In the genomic region with DNA sequence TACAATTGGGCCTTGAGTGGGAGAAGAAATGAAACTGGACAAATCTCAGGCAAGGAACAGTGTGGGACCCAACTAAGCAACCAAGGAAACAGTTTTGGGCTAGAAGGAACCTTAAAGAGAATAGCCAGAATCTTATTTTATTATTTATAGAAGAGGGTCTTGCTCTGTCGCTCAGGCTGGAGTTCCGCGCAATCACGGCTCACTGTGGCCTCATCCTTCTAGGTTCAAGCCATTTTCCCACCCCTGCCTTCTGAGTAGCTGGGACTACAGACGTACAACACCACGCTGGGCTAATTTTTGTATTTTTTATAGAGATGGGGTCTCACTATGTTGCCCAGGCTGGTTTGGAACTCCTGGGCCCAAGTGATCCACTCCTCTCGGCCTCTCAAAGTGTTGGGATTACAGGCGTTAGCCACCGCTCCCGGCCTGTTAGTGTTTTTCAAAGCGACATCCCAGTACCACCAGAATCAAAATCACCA, we compare ENCODE assay signal across 8 cellular contexts. TPM values are rescaled to one million over a fixed set of nuclear protein-coding genes. Genes with fewer than 3 reads are reported as not detected.
DNase-seq lines count a peak whose midpoint lies in the region; ATAC-seq, FAIRE-seq and TF ChIP-seq lines count a peak whose summit lies in the region.

No MANE protein-coding gene starts in this region.

- peak overlapping the region; percentile 98 for H3K27ac Mint-ChIP-seq in activated CD8-positive, alpha-beta memory T cell treated with anti-CD3 and anti-CD28 coated beads, Interleukin-2, amount 10 ng/mL, durations not matched to agents 7 days and 5 days
- peak overlapping the region; percentile 92 to 94 for H3K27ac Mint-ChIP-seq in activated naive CD4-positive, alpha-beta T cell treated with anti-CD3 and anti-CD28 coated beads, Interleukin-2, amount 50 U/mL, for 72 hours

- no peaks in the 10 kb centered on the region for H3K9me3 Mint-ChIP-seq in activated CD8-positive, alpha-beta memory T cell treated with anti-CD3 and anti-CD28 coated beads, Interleukin-2, amount 10 ng/mL, durations not matched to agents 7 days and 5 days (ENCODE audit: low read depth)
- H3K9me3 Mint-ChIP-seq in activated naive CD4-positive, alpha-beta T cell treated with anti-CD3 and anti-CD28 coated beads, Interleukin-2, amount 50 U/mL, for 72 hours: peaks cover 0 to 4% of the 10 kb centered on the region in 2 donors

- H3K4me3 Mint-ChIP-seq in activated CD8-positive, alpha-beta memory T cell treated with anti-CD3 and anti-CD28 coated beads, Interleukin-2, amount 10 ng/mL, durations not matched to agents 7 days and 5 days: peak overlapping the region; percentile 98

- no TSS peak for BruUV-seq in HepG2 (replicated peaks; lab: Mats Ljungman, UMichigan)

- H3K27me3 ChIP-seq in HepG2 (ENCODE audit: control insufficient read depth in 1 of 2, insufficient read depth in 2 of 2, low read length in 2 of 2): no peaks in the 10 kb centered on the region; a peak in 1 of 5 replicates
- H3K27me3 ChIP-seq in thyroid gland: no peaks in the 10 kb centered on the region

- H3K36me3 ChIP-seq in HepG2 (replicated peaks in 1 of 2; ENCODE audit: control insufficient read depth in 1 of 2, insufficient read depth in 2 of 2, low read length in 2 of 2): no peaks in the 10 kb centered on the region
- H3K36me3 ChIP-seq in thyroid gland: no peaks in the 10 kb centered on the region

- H2AFZ ChIP-seq in HepG2 (ENCODE audit: low read length): no peak overlapping the region

- WGBS in HepG2 (ENCODE audit: low lambda C conversion rate): 93% methylated on average over 11 of the region's 11 CpGs
- 95% methylated on average over 11 of the region's 11 CpGs for WGBS in thyroid gland, 2 donors

- no peaks in the 10 kb centered on the region for H4K20me1 ChIP-seq in HepG2 (ENCODE audit: insufficient read depth, low read length)

- intact Hi-C loops in HepG2 (cut with micrococcal nuclease; ENCODE audit: unreplicated experiment) (no loop called here), thyroid gland (cut with DNase I) (no loop called here)

- peaks cover 37% of the 10 kb centered on the region for H3K36me3 Mint-ChIP-seq in activated CD8-positive, alpha-beta memory T cell treated with anti-CD3 and anti-CD28 coated beads, Interleukin-2, amount 10 ng/mL, durations not matched to agents 7 days and 5 days
- H3K36me3 Mint-ChIP-seq in activated naive CD4-positive, alpha-beta T cell treated with anti-CD3 and anti-CD28 coated beads, Interleukin-2, amount 50 U/mL, for 72 hours: peaks cover 41 to 59% of the 10 kb centered on the region in 2 donors

- H3K4me1 ChIP-seq in HepG2 (ENCODE audit: insufficient read depth, low read length) (peaks cover 50% of the 10 kb centered on the region), thyroid gland (peaks cover 16 to 29% of the 10 kb centered on the region in 2 donors)

- H3K9me3 ChIP-seq in HepG2 (ENCODE audit: low read length) (no peaks in the 10 kb centered on the region), thyroid gland (no peaks in the 10 kb centered on the region)

- TF ChIP-seq CTCF in HepG2 (CRISPR knock-in tag; IDR thresholded peaks at IDR 0.05): no peak
- TF ChIP-seq CTCF in thyroid gland (IDR thresholded peaks at IDR 0.05): no peak

- no peak for DNase-seq in activated CD8-positive, alpha-beta memory T cell treated with anti-CD3 and anti-CD28 coated beads, Interleukin-2, amount 10 ng/mL, durations not matched to agents 7 days and 5 days
- DNase-seq in activated CD8-positive, alpha-beta memory T cell treated with anti-CD3 and anti-CD28 coated beads for 24 hours: no peak
- DNase-seq in activated naive CD4-positive, alpha-beta T cell treated with anti-CD3 and anti-CD28 coated beads, Interleukin-2, amount 50 U/mL, for 72 hours (ENCODE audit: low spot score in 2 of 2): no peak
- no peak for DNase-seq in HepG2 (ENCODE audit: low spot score)
- no peak for DNase-seq in thyroid gland
- DNase-seq in Kasumi-1 (lab: John Stamatoyannopoulos, UW): no peak
- no peak for DNase-seq in NCI-H446 (lab: John Stamatoyannopoulos, UW)

- TF ChIP-seq EP300 in HepG2 (IDR thresholded peaks at IDR 0.05; ENCODE audit: low read depth in 2 of 2, low read length in 2 of 2) (no peak), HepG2 (CRISPR knock-in tag; IDR thresholded peaks at IDR 0.05; ENCODE audit: borderline replicate concordance) (no peak)

- peak overlapping the region in 2 of 3 experiments; percentile 62 to 64; a peak in 4 of 6 replicates for H3K4me3 ChIP-seq in HepG2 (replicated peaks in 1 of 3; ENCODE audit: insufficient read depth in 1 of 3, low read depth in 2 of 3, low read length in 3 of 3)
- no peak overlapping the region for H3K4me3 ChIP-seq in thyroid gland (replicated peaks in 1 of 3)

- no peak for FAIRE-seq in HepG2 (lab: Jason Lieb, UNC)

- peaks cover 31% of the 10 kb centered on the region for H3K79me2 ChIP-seq in HepG2 (ENCODE audit: insufficient read depth, low read length)

- POLR2A ChIA-PET in HepG2 (lab: Yijun Ruan, JAX): no interaction called here

- no peaks in the 10 kb centered on the region for H3K27me3 Mint-ChIP-seq in activated CD8-positive, alpha-beta memory T cell treated with anti-CD3 and anti-CD28 coated beads, Interleukin-2, amount 10 ng/mL, durations not matched to agents 7 days and 5 days

- in situ Hi-C loops in HepG2 (cut with HindIII; ENCODE audit: extremely low pct_ligation_motif_present, low pct_unique_long_range_greater_than_20kb): no loop called here

- no peak for TF ChIP-seq RAD21 in HepG2 (CRISPR knock-in tag; IDR thresholded peaks at IDR 0.05)

- H3K4me2 ChIP-seq in HepG2 (ENCODE audit: low read depth, low read length): peak overlapping the region; percentile 66

- H3K9ac ChIP-seq in HepG2 (ENCODE audit: insufficient read depth, low read depth, low read length): peak overlapping the region; percentile 66; the same call in 1 of the 2 replicates

- CTCF ChIA-PET in activated CD8-positive, alpha-beta memory T cell treated with anti-CD3 and anti-CD28 coated beads, Interleukin-2, amount 10 ng/mL, durations not matched to agents 7 days and 5 days (lab: Charles Lee): interaction anchor here (0.9 to 2.1 kb wide), 2 partner anchors 11 to 31 kb away, joined by 3 to 5 read pairs; no protein-coding TSS in a partner anchor
- CTCF ChIA-PET in HepG2 (lab: Yijun Ruan, JAX; ENCODE audit: low intra/inter-chr PET ratio, low total read pairs): no interaction called here

- H3K4me1 Mint-ChIP-seq in activated CD8-positive, alpha-beta memory T cell treated with anti-CD3 and anti-CD28 coated beads, Interleukin-2, amount 10 ng/mL, durations not matched to agents 7 days and 5 days: peaks cover 61% of the 10 kb centered on the region

- no peak overlapping the region for H3K27ac ChIP-seq in HepG2 (ENCODE audit: extremely low read length, insufficient read depth, low read length)
- H3K27ac ChIP-seq in thyroid gland: peak overlapping the region in 2 of 3 donors; percentile 8 to 29

- ATAC-seq in activated CD8-positive, alpha-beta memory T cell treated with anti-CD3 and anti-CD28 coated beads, Interleukin-2, amount 10 ng/mL, durations not matched to agents 7 days and 5 days: no peak
- no peak for ATAC-seq in activated naive CD4-positive, alpha-beta T cell treated with anti-CD3 and anti-CD28 coated beads, Interleukin-2, amount 50 U/mL, for 72 hours
- ATAC-seq in HepG2 (no peak), HG02610 (IDR thresholded peaks at IDR 0.05; ENCODE audit: unreplicated experiment) (no peak)

- TF ChIP-seq POLR2A in HepG2 (IDR thresholded peaks at IDR 0.05; ENCODE audit: insufficient read depth in 1 of 2, low read depth in 2 of 2, low read length in 2 of 2) (no peak), thyroid gland (IDR thresholded peaks at IDR 0.05) (no peak)

RNA-seq across cellular contexts. Expression of gene WDR76, which starts 0.7 kb away (rescaled TPM):
- 10 to 100 TPM; 79.7 to 91.1 TPM for total RNA-seq in activated CD8-positive, alpha-beta memory T cell treated with anti-CD3 and anti-CD28 coated beads, Interleukin-2, amount 10 ng/mL, durations not matched to agents 7 days and 5 days
- 100 to 1,000 TPM in 1 of 2 donors, 10 to 100 TPM in 1; 70.8 to 124 TPM for total RNA-seq in activated naive CD4-positive, alpha-beta T cell treated with anti-CD3 and anti-CD28 coated beads, Interleukin-2, amount 50 U/mL, for 72 hours
- total RNA-seq in HepG2 (2016; rRNA removed; fragmentation: Illumina TruSeq; extraction: Trizol) (9.7 and 11.1 TPM in 2 replicates), thyroid gland (1 to 10 TPM; 1.6 to 6.6 (median 4.8) TPM)
- total RNA-seq in HepG2 (2016; cell fraction: cytosol; rRNA removed; fragmentation: Illumina TruSeq; extraction: Trizol; ENCODE audit: low read depth): 2.7 and 3.3 TPM in 2 replicates
- total RNA-seq in HepG2 (2016; cell fraction: insoluble cytoplasmic fraction; rRNA removed; fragmentation: Illumina TruSeq; extraction: Trizol): 9.6 and 12.9 TPM in 2 replicates
- total RNA-seq in HepG2 (2016; cell fraction: membrane; rRNA removed; fragmentation: Illumina TruSeq; extraction: Trizol): 7.9 and 8.4 TPM in 2 replicates
- total RNA-seq in HepG2 (2016; cell fraction: nucleus; rRNA removed; fragmentation: Illumina TruSeq; extraction: Trizol): 6.1 and 8.5 TPM in 2 replicates
- polyA plus RNA-seq in HepG2 (2011; rRNA removed): 1.1 and 1.3 TPM in 2 replicates
- polyA plus RNA-seq in HepG2 (2011; cell fraction: cytosol; rRNA removed): 0.70 and 0.86 TPM in 2 replicates
- 0.82 and 1.1 TPM in 2 replicates for polyA plus RNA-seq in HepG2 (2011; cell fraction: nucleus; rRNA removed)
- polyA plus RNA-seq in HepG2 (2012): 2.4 and 3.8 TPM in 2 replicates
- 1.5 and 1.9 TPM in 2 replicates for polyA plus RNA-seq in HepG2 (2016; cell fraction: cytosol; fragmentation: Illumina TruSeq; extraction: Trizol; ENCODE audit: low read depth)
- polyA plus RNA-seq in HepG2 (2016; cell fraction: insoluble cytoplasmic fraction; fragmentation: Illumina TruSeq; extraction: Trizol; ENCODE audit: low read depth): 6.8 and 7.9 TPM in 2 replicates
- 2.7 and 3.6 TPM in 2 replicates for polyA plus RNA-seq in HepG2 (2016; cell fraction: membrane; fragmentation: Illumina TruSeq; extraction: Trizol; ENCODE audit: low read depth)
- polyA plus RNA-seq in HepG2 (2016; cell fraction: nucleus; fragmentation: Illumina TruSeq; extraction: Trizol; ENCODE audit: insufficient read depth, low read depth): 4.6 and 6.3 TPM in 2 replicates
- 1.1 and 46.2 TPM in 2 replicates for polyA minus RNA-seq in HepG2 (2011; rRNA and poly(A)+ RNA removed; ENCODE audit: low replicate concordance)
- polyA minus RNA-seq in HepG2 (2011; cell fraction: cytosol; rRNA and poly(A)+ RNA removed): 1.5 and 2.0 TPM in 2 replicates
- polyA minus RNA-seq in HepG2 (2011; cell fraction: nucleus; rRNA and poly(A)+ RNA removed): 2.1 and 2.2 TPM in 2 replicates

RNA-seq across cellular contexts. Expression of gene MFAP1, which starts 1.6 kb away (rescaled TPM):
- 10 to 100 TPM; 34.1 to 46.5 TPM for total RNA-seq in activated CD8-positive, alpha-beta memory T cell treated with anti-CD3 and anti-CD28 coated beads, Interleukin-2, amount 10 ng/mL, durations not matched to agents 7 days and 5 days
- total RNA-seq in activated naive CD4-positive, alpha-beta T cell treated with anti-CD3 and anti-CD28 coated beads, Interleukin-2, amount 50 U/mL, for 72 hours: 10 to 100 TPM; 48.5 to 50.2 TPM
- total RNA-seq in HepG2 (2016; rRNA removed; fragmentation: Illumina TruSeq; extraction: Trizol): 39.5 and 56.9 TPM in 2 replicates
- 5.1 and 7.1 TPM in 2 replicates for total RNA-seq in HepG2 (2016; cell fraction: cytosol; rRNA removed; fragmentation: Illumina TruSeq; extraction: Trizol; ENCODE audit: low read depth)
- total RNA-seq in HepG2 (2016; cell fraction: insoluble cytoplasmic fraction; rRNA removed; fragmentation: Illumina TruSeq; extraction: Trizol): 41.8 and 58.7 TPM in 2 replicates
- 9.6 and 12.5 TPM in 2 replicates for total RNA-seq in HepG2 (2016; cell fraction: membrane; rRNA removed; fragmentation: Illumina TruSeq; extraction: Trizol)
- total RNA-seq in HepG2 (2016; cell fraction: nucleus; rRNA removed; fragmentation: Illumina TruSeq; extraction: Trizol): 18.3 and 18.4 TPM in 2 replicates
- polyA plus RNA-seq in HepG2 (2011; rRNA removed): 10.8 and 11.8 TPM in 2 replicates
- 9.0 and 13.4 TPM in 2 replicates for polyA plus RNA-seq in HepG2 (2011; cell fraction: cytosol; rRNA removed)
- 3.5 and 4.5 TPM in 2 replicates for polyA plus RNA-seq in HepG2 (2011; cell fraction: nucleus; rRNA removed)
- 22.2 and 24.6 TPM in 2 replicates for polyA plus RNA-seq in HepG2 (2012)
- polyA plus RNA-seq in HepG2 (2016; cell fraction: cytosol; fragmentation: Illumina TruSeq; extraction: Trizol; ENCODE audit: low read depth): 2.1 and 2.4 TPM in 2 replicates
- 49.0 and 55.0 TPM in 2 replicates for polyA plus RNA-seq in HepG2 (2016; cell fraction: insoluble cytoplasmic fraction; fragmentation: Illumina TruSeq; extraction: Trizol; ENCODE audit: low read depth)
- polyA plus RNA-seq in HepG2 (2016; cell fraction: membrane; fragmentation: Illumina TruSeq; extraction: Trizol; ENCODE audit: low read depth): 3.5 and 4.3 TPM in 2 replicates
- polyA plus RNA-seq in HepG2 (2016; cell fraction: nucleus; fragmentation: Illumina TruSeq; extraction: Trizol; ENCODE audit: insufficient read depth, low read depth): 18.8 and 21.9 TPM in 2 replicates
- 8.8 and 25.5 TPM in 2 replicates for polyA minus RNA-seq in HepG2 (2011; rRNA and poly(A)+ RNA removed; ENCODE audit: low replicate concordance)
- polyA minus RNA-seq in HepG2 (2011; cell fraction: cytosol; rRNA and poly(A)+ RNA removed): 12.1 and 12.8 TPM in 2 replicates
- polyA minus RNA-seq in HepG2 (2011; cell fraction: nucleus; rRNA and poly(A)+ RNA removed): 9.9 and 13.4 TPM in 2 replicates
- total RNA-seq in thyroid gland: 10 to 100 TPM; 20.4 to 24.5 (median 22.7) TPM

RNA-seq across cellular contexts. Expression of gene HYPK, which starts 25.7 kb away (rescaled TPM):
- 10 to 100 TPM; 14.8 to 16.1 TPM for total RNA-seq in activated CD8-positive, alpha-beta memory T cell treated with anti-CD3 and anti-CD28 coated beads, Interleukin-2, amount 10 ng/mL, durations not matched to agents 7 days and 5 days
- 10 to 100 TPM; 11.6 to 35.2 TPM for total RNA-seq in activated naive CD4-positive, alpha-beta T cell treated with anti-CD3 and anti-CD28 coated beads, Interleukin-2, amount 50 U/mL, for 72 hours
- total RNA-seq in HepG2 (2016; rRNA removed; fragmentation: Illumina TruSeq; extraction: Trizol) (9.4 and 13.5 TPM in 2 replicates), thyroid gland (10 to 100 TPM; 11.6 to 23.4 (median 12.5) TPM)
- 9.3 and 10.3 TPM in 2 replicates for total RNA-seq in HepG2 (2016; cell fraction: cytosol; rRNA removed; fragmentation: Illumina TruSeq; extraction: Trizol; ENCODE audit: low read depth)
- total RNA-seq in HepG2 (2016; cell fraction: insoluble cytoplasmic fraction; rRNA removed; fragmentation: Illumina TruSeq; extraction: Trizol): 12.9 and 17.9 TPM in 2 replicates
- total RNA-seq in HepG2 (2016; cell fraction: membrane; rRNA removed; fragmentation: Illumina TruSeq; extraction: Trizol): 10.1 and 12.4 TPM in 2 replicates
- total RNA-seq in HepG2 (2016; cell fraction: nucleus; rRNA removed; fragmentation: Illumina TruSeq; extraction: Trizol): 18.0 and 18.7 TPM in 2 replicates
- 12.7 and 16.5 TPM in 2 replicates for polyA plus RNA-seq in HepG2 (2011; rRNA removed)
- 1.7 and 1.9 TPM in 2 replicates for polyA plus RNA-seq in HepG2 (2011; cell fraction: cytosol; rRNA removed)
- polyA plus RNA-seq in HepG2 (2011; cell fraction: nucleus; rRNA removed): 16.8 and 20.9 TPM in 2 replicates
- polyA plus RNA-seq in HepG2 (2012): 4.8 and 7.1 TPM in 2 replicates
- polyA plus RNA-seq in HepG2 (2016; cell fraction: cytosol; fragmentation: Illumina TruSeq; extraction: Trizol; ENCODE audit: low read depth): 1.4 and 1.7 TPM in 2 replicates
- 3.9 and 4.7 TPM in 2 replicates for polyA plus RNA-seq in HepG2 (2016; cell fraction: insoluble cytoplasmic fraction; fragmentation: Illumina TruSeq; extraction: Trizol; ENCODE audit: low read depth)
- polyA plus RNA-seq in HepG2 (2016; cell fraction: membrane; fragmentation: Illumina TruSeq; extraction: Trizol; ENCODE audit: low read depth): 1.9 and 3.9 TPM in 2 replicates
- polyA plus RNA-seq in HepG2 (2016; cell fraction: nucleus; fragmentation: Illumina TruSeq; extraction: Trizol; ENCODE audit: insufficient read depth, low read depth): 12.2 and 12.8 TPM in 2 replicates
- polyA minus RNA-seq in HepG2 (2011; rRNA and poly(A)+ RNA removed; ENCODE audit: low replicate concordance): 6.7 and 7.4 TPM in 2 replicates
- polyA minus RNA-seq in HepG2 (2011; cell fraction: cytosol; rRNA and poly(A)+ RNA removed): 4.2 and 8.4 TPM in 2 replicates
- polyA minus RNA-seq in HepG2 (2011; cell fraction: nucleus; rRNA and poly(A)+ RNA removed): 24.1 and 29.1 TPM in 2 replicates

RNA-seq across cellular contexts. Expression of gene SERINC4, which starts 26.0 kb away (rescaled TPM):
- total RNA-seq in activated CD8-positive, alpha-beta memory T cell treated with anti-CD3 and anti-CD28 coated beads, Interleukin-2, amount 10 ng/mL, durations not matched to agents 7 days and 5 days: under 1 TPM; 0.20 to 0.30 TPM
- under 1 TPM; 0.31 to 0.61 TPM for total RNA-seq in activated naive CD4-positive, alpha-beta T cell treated with anti-CD3 and anti-CD28 coated beads, Interleukin-2, amount 50 U/mL, for 72 hours
- total RNA-seq in HepG2 (2016; rRNA removed; fragmentation: Illumina TruSeq; extraction: Trizol): not detected in 2 replicates
- total RNA-seq in HepG2 (2016; cell fraction: cytosol; rRNA removed; fragmentation: Illumina TruSeq; extraction: Trizol; ENCODE audit: low read depth): not detected in 2 replicates
- 0.09 TPM in 1 of 2 replicates, not detected in the other for total RNA-seq in HepG2 (2016; cell fraction: insoluble cytoplasmic fraction; rRNA removed; fragmentation: Illumina TruSeq; extraction: Trizol)
- total RNA-seq in HepG2 (2016; cell fraction: membrane; rRNA removed; fragmentation: Illumina TruSeq; extraction: Trizol): not detected in 2 replicates
- not detected in 2 replicates for total RNA-seq in HepG2 (2016; cell fraction: nucleus; rRNA removed; fragmentation: Illumina TruSeq; extraction: Trizol)
- 0.04 TPM in 1 of 2 replicates, not detected in the other for polyA plus RNA-seq in HepG2 (2011; rRNA removed)
- not detected in 2 replicates for polyA plus RNA-seq in HepG2 (2011; cell fraction: cytosol; rRNA removed)
- polyA plus RNA-seq in HepG2 (2011; cell fraction: nucleus; rRNA removed): 0.10 TPM in 2 replicates
- not detected in 2 replicates for polyA plus RNA-seq in HepG2 (2012)
- polyA plus RNA-seq in HepG2 (2016; cell fraction: cytosol; fragmentation: Illumina TruSeq; extraction: Trizol; ENCODE audit: low read depth): not detected in 2 replicates
- not detected in 2 replicates for polyA plus RNA-seq in HepG2 (2016; cell fraction: insoluble cytoplasmic fraction; fragmentation: Illumina TruSeq; extraction: Trizol; ENCODE audit: low read depth)
- polyA plus RNA-seq in HepG2 (2016; cell fraction: membrane; fragmentation: Illumina TruSeq; extraction: Trizol; ENCODE audit: low read depth): not detected in 2 replicates
- polyA plus RNA-seq in HepG2 (2016; cell fraction: nucleus; fragmentation: Illumina TruSeq; extraction: Trizol; ENCODE audit: insufficient read depth, low read depth): not detected in 2 replicates
- 2.4 TPM in 1 of 2 replicates, not detected in the other for polyA minus RNA-seq in HepG2 (2011; rRNA and poly(A)+ RNA removed; ENCODE audit: low replicate concordance)
- polyA minus RNA-seq in HepG2 (2011; cell fraction: cytosol; rRNA and poly(A)+ RNA removed): not detected in 2 replicates
- 0.13 TPM in 1 of 2 replicates, not detected in the other for polyA minus RNA-seq in HepG2 (2011; cell fraction: nucleus; rRNA and poly(A)+ RNA removed)
- under 1 TPM in 1 of 4 donors, not detected in 3; 0.33 TPM for total RNA-seq in thyroid gland

RNA-seq across cellular contexts. Expression of gene SERF2, which starts 33.9 kb away (rescaled TPM):
- 100 to 1,000 TPM; 804 to 808 TPM for total RNA-seq in activated CD8-positive, alpha-beta memory T cell treated with anti-CD3 and anti-CD28 coated beads, Interleukin-2, amount 10 ng/mL, durations not matched to agents 7 days and 5 days
- 100 to 1,000 TPM; 714 to 722 TPM for total RNA-seq in activated naive CD4-positive, alpha-beta T cell treated with anti-CD3 and anti-CD28 coated beads, Interleukin-2, amount 50 U/mL, for 72 hours
- total RNA-seq in HepG2 (2016; rRNA removed; fragmentation: Illumina TruSeq; extraction: Trizol) (1,257 and 1,308 TPM in 2 replicates), thyroid gland (1,000 to 10,000 TPM in 2 of 4 donors, 100 to 1,000 TPM in 2; 331 to 1,163 (median 700) TPM)
- total RNA-seq in HepG2 (2016; cell fraction: cytosol; rRNA removed; fragmentation: Illumina TruSeq; extraction: Trizol; ENCODE audit: low read depth): 535 and 754 TPM in 2 replicates
- total RNA-seq in HepG2 (2016; cell fraction: insoluble cytoplasmic fraction; rRNA removed; fragmentation: Illumina TruSeq; extraction: Trizol): 1,238 and 1,246 TPM in 2 replicates
- 987 and 1,243 TPM in 2 replicates for total RNA-seq in HepG2 (2016; cell fraction: membrane; rRNA removed; fragmentation: Illumina TruSeq; extraction: Trizol)
- 431 and 520 TPM in 2 replicates for total RNA-seq in HepG2 (2016; cell fraction: nucleus; rRNA removed; fragmentation: Illumina TruSeq; extraction: Trizol)
- 707 and 811 TPM in 2 replicates for polyA plus RNA-seq in HepG2 (2011; rRNA removed)
- polyA plus RNA-seq in HepG2 (2011; cell fraction: cytosol; rRNA removed): 569 and 1,388 TPM in 2 replicates
- polyA plus RNA-seq in HepG2 (2011; cell fraction: nucleus; rRNA removed): 699 and 772 TPM in 2 replicates
- polyA plus RNA-seq in HepG2 (2012): 584 and 625 TPM in 2 replicates
- polyA plus RNA-seq in HepG2 (2016; cell fraction: cytosol; fragmentation: Illumina TruSeq; extraction: Trizol; ENCODE audit: low read depth): 501 and 704 TPM in 2 replicates
- polyA plus RNA-seq in HepG2 (2016; cell fraction: insoluble cytoplasmic fraction; fragmentation: Illumina TruSeq; extraction: Trizol; ENCODE audit: low read depth): 1,095 and 1,148 TPM in 2 replicates
- polyA plus RNA-seq in HepG2 (2016; cell fraction: membrane; fragmentation: Illumina TruSeq; extraction: Trizol; ENCODE audit: low read depth): 829 and 1,016 TPM in 2 replicates
- 767 and 788 TPM in 2 replicates for polyA plus RNA-seq in HepG2 (2016; cell fraction: nucleus; fragmentation: Illumina TruSeq; extraction: Trizol; ENCODE audit: insufficient read depth, low read depth)
- 804 and 856 TPM in 2 replicates for polyA minus RNA-seq in HepG2 (2011; rRNA and poly(A)+ RNA removed; ENCODE audit: low replicate concordance)
- polyA minus RNA-seq in HepG2 (2011; cell fraction: cytosol; rRNA and poly(A)+ RNA removed): 126 and 152 TPM in 2 replicates
- polyA minus RNA-seq in HepG2 (2011; cell fraction: nucleus; rRNA and poly(A)+ RNA removed): 163 and 169 TPM in 2 replicates

Comparison
In these comparisons a context has a peak if more than half of its experiments do, and no peak if none do; other contexts are left out.
1. H3K4me3 ChIP-seq: peak in HepG2 (2 of 3); none in thyroid gland (0 of 3).